9 cellular contexts compared by ENCODE assay signal in the genomic region with DNA sequence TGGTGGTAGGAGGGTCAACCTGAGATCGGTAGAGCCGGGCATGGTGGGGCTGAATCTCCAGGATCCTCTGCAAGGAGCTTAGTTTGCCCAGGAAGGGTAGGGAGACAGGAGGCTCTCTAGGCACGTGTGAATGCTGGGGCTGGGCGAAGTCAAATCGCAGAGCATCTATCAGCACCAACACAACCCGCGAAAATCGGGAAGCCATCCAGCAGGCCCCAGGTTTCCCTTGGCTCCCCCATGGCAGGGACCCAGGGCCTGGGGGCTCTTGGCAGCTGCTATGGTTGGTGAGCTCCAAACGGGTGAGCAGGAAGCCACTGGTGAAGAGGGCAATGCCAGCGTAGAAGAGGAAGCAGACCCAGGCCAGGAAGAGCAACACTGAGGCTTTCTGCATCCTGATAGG. TPM values are rescaled to one million over a fixed set of nuclear protein-coding genes. Genes with fewer than 3 reads are reported as not detected.
DNase-seq lines count a peak whose midpoint lies in the region; ATAC-seq, FAIRE-seq and TF ChIP-seq lines count a peak whose summit lies in the region.
"Had no signal": no experiment of that assay in that cellular context is flagged by ENCODE, and none has a peak within 500 bp of the region (broad histone marks: within the 10 kb centered on the region; RNA-seq: fewer than 3 reads in every experiment).

No MANE protein-coding gene starts in this region.

- no peak for TF ChIP-seq POLR2A in transverse colon (IDR thresholded peaks at IDR 0.05)

- no peaks in the 10 kb centered on the region for H3K27me3 Mint-ChIP-seq in glutamatergic neuron (ENCODE audit: unreplicated experiment)

- H3K27ac ChIP-seq in right cardiac atrium (ENCODE audit: low read length): no peak overlapping the region
- H3K27ac ChIP-seq in transverse colon: peak overlapping the region in 3 of 4 donors; percentile 96 to 97 (median 96)

- FAIRE-seq in urothelium cell line (lab: Jason Lieb, UNC): no peak

- H3K4me1 Mint-ChIP-seq in glutamatergic neuron (ENCODE audit: low read depth, unreplicated experiment): no peaks in the 10 kb centered on the region

- ATAC-seq in right cardiac atrium: no peak

- peaks cover 4% of the 10 kb centered on the region for H3K9me3 Mint-ChIP-seq in glutamatergic neuron (ENCODE audit: unreplicated experiment)

- no peaks in the 10 kb centered on the region for H3K9me3 ChIP-seq in right cardiac atrium (ENCODE audit: control insufficient read depth, low read length)
- no peaks in the 10 kb centered on the region for H3K9me3 ChIP-seq in transverse colon

- TF ChIP-seq CTCF in glutamatergic neuron (IDR thresholded peaks at IDR 0.05; ENCODE audit: partially characterized antibody, unreplicated experiment) (no peak), transverse colon (IDR thresholded peaks at IDR 0.05) (no peak)

- intact Hi-C loops in right cardiac atrium (cut with DNase I): loop anchor here in 1 of 4 donors (5.0 kb wide), 1 partner anchor 198 kb away; a partner anchor contains a TSS
- intact Hi-C loops in cardiac septum (cut with DNase I): no loop called here
- intact Hi-C loops in transverse colon (cut with DNase I; ENCODE audit: low total_unique reads): loop anchor here (10.0 kb wide), 1 partner anchor 200 kb away; a partner anchor contains a TSS

- in situ Hi-C loops in transverse colon (cut with MboI; ENCODE audit: low pct_ligation_motif_present in 1 of 4, low pct_unique_long_range_greater_than_20kb in 1 of 4, low sequenced_read_pairs in 3 of 4): no loop called here

- peak overlapping the region; percentile 89 for H3K4me3 Mint-ChIP-seq in glutamatergic neuron (ENCODE audit: unreplicated experiment)

- H3K36me3 Mint-ChIP-seq in glutamatergic neuron (ENCODE audit: unreplicated experiment): no peaks in the 10 kb centered on the region

- H3K4me1 ChIP-seq in right cardiac atrium (ENCODE audit: control insufficient read depth, insufficient read depth, low read length) (no peaks in the 10 kb centered on the region), transverse colon (peaks cover 6 to 11% (median 9%) of the 10 kb centered on the region in 4 donors)

- no peak for TF ChIP-seq EP300 in transverse colon (IDR thresholded peaks at IDR 0.05; ENCODE audit: low read depth)

- H3K27ac Mint-ChIP-seq in glutamatergic neuron (ENCODE audit: unreplicated experiment): peak overlapping the region; percentile 44

- H3K36me3 ChIP-seq in transverse colon: peaks cover 0 to 23% (median 5%) of the 10 kb centered on the region in 4 donors

- peak in 2 of 3 donors; percentile 58 to 67 for DNase-seq in right cardiac atrium
- no peak for DNase-seq in cardiac septum (ENCODE audit: low spot score)
- DNase-seq in UCSD-AML1 (lab: John Stamatoyannopoulos, UW; ENCODE audit: unreplicated experiment): peak; percentile 19
- DNase-seq in glutamatergic neuron: no peak
- DNase-seq in transverse colon: no peak
- DNase-seq in stimulated activated CD4-positive, alpha-beta T cell treated with anti-CD3 and anti-CD28 coated beads, Interleukin-1b, Interleukin-23, amount 100 ng/mL, for 48 hours: no peak
- no peak for DNase-seq in HK-2 (ENCODE audit: unreplicated experiment)
- no peak for DNase-seq in urothelium cell line (ENCODE audit: low spot score)
- DNase-seq: NCI-H146 had no signal

- H3K27me3 ChIP-seq in right cardiac atrium (ENCODE audit: control insufficient read depth, insufficient read depth) (no peaks in the 10 kb centered on the region), transverse colon (no peaks in the 10 kb centered on the region)

- WGBS in right cardiac atrium: 83% methylated on average over 10 of the region's 10 CpGs
- WGBS in transverse colon (ENCODE audit: low coverage in 1 of 2), 2 donors: 88% methylated on average over 10 of the region's 10 CpGs; no CpG with 5 or more reads in 1 of the 2 donors

- H3K4me3 ChIP-seq in right cardiac atrium (ENCODE audit: low read length) (no peak overlapping the region), transverse colon (peak overlapping the region in 1 of 4 donors; percentile 73)

RNA-seq across cellular contexts. Expression of a gene that starts 1.2 kb away (rescaled TPM):
- 10 to 100 TPM; 10.2 to 17.6 (median 12.7) TPM for total RNA-seq in right cardiac atrium
- polyA plus RNA-seq in right cardiac atrium: 10.0 TPM
- 9.3 TPM for total RNA-seq in cardiac septum
- total RNA-seq in glutamatergic neuron (ENCODE audit: unreplicated experiment): 19.0 TPM
- total RNA-seq in transverse colon: 10 to 100 TPM; 19.1 to 50.1 (median 24.8) TPM

RNA-seq across cellular contexts. Expression of a gene that starts 7.8 kb away (rescaled TPM):
- total RNA-seq in right cardiac atrium: 100 to 1,000 TPM; 104 to 117 (median 110) TPM
- polyA plus RNA-seq in right cardiac atrium: 118 TPM
- 95.2 TPM for total RNA-seq in cardiac septum
- 73.0 TPM for total RNA-seq in glutamatergic neuron (ENCODE audit: unreplicated experiment)
- 10 to 100 TPM; 36.7 to 99.1 (median 70.9) TPM for total RNA-seq in transverse colon

RNA-seq across cellular contexts. Expression of a gene that starts 15.4 kb away (rescaled TPM):
- total RNA-seq in right cardiac atrium (1 to 10 TPM; 2.1 to 8.8 (median 4.6) TPM), cardiac septum (5.6 TPM), glutamatergic neuron (ENCODE audit: unreplicated experiment) (49.0 TPM), transverse colon (10 to 100 TPM in 3 of 4 donors, 1 to 10 TPM in 1; 6.6 to 90.0 (median 51.6) TPM)
- 4.7 TPM for polyA plus RNA-seq in right cardiac atrium

RNA-seq across cellular contexts. Expression of a gene that starts 20.5 kb away (rescaled TPM):
- total RNA-seq in right cardiac atrium: 10 to 100 TPM; 15.5 to 19.5 (median 16.9) TPM
- 14.0 TPM for polyA plus RNA-seq in right cardiac atrium
- 20.0 TPM for total RNA-seq in cardiac septum
- total RNA-seq in glutamatergic neuron (ENCODE audit: unreplicated experiment): 51.0 TPM
- total RNA-seq in transverse colon: 10 to 100 TPM; 23.9 to 30.0 (median 27.3) TPM

RNA-seq across cellular contexts. Expression of a gene that starts 22.8 kb away (rescaled TPM):
- total RNA-seq in right cardiac atrium (100 to 1,000 TPM; 184 to 224 (median 192) TPM), cardiac septum (309 TPM), glutamatergic neuron (ENCODE audit: unreplicated experiment) (297 TPM), transverse colon (100 to 1,000 TPM in 3 of 4 donors, 10 to 100 TPM in 1; 45.3 to 196 (median 124) TPM)
- 149 TPM for polyA plus RNA-seq in right cardiac atrium

Comparison
In these comparisons a context has a peak if more than half of its experiments do, and no peak if none do; other contexts are left out.
1. DNase-seq: peak in right cardiac atrium (2 of 3) and UCSD-AML1 (single experiment); none in cardiac septum (single experiment), glutamatergic neuron (single experiment), transverse colon (single experiment), stimulated activated CD4-positive, alpha-beta T cell treated with anti-CD3 and anti-CD28 coated beads, Interleukin-1b, Interleukin-23, amount 100 ng/mL, for 48 hours (single experiment), HK-2 (single experiment) and urothelium cell line (single experiment).